In genomic region chr7:12670071-12670729, GRCh38 we compare ENCODE assay signal across 1 cellular context.
TF ChIP-seq lines count a peak whose summit lies in the region.

No MANE protein-coding gene starts in this region.

TF ChIP-seq in K562, 482 proteins besides CTCF, POLR2A, EP300 and RAD21 (continued from another document):
- TF ChIP-seq HMBOX1 (IDR thresholded peaks at IDR 0.05) = no peak
- no peak for TF ChIP-seq HDAC6 (IDR thresholded peaks at IDR 0.05; ENCODE audit: low read depth, low read length)
- TF ChIP-seq CREB3 (tag; conservative IDR thresholded peaks at IDR 0.05; ENCODE audit: low read depth) = no peak
